Comparison of ENCODE assay signal across 9 cellular contexts in the genomic region with DNA sequence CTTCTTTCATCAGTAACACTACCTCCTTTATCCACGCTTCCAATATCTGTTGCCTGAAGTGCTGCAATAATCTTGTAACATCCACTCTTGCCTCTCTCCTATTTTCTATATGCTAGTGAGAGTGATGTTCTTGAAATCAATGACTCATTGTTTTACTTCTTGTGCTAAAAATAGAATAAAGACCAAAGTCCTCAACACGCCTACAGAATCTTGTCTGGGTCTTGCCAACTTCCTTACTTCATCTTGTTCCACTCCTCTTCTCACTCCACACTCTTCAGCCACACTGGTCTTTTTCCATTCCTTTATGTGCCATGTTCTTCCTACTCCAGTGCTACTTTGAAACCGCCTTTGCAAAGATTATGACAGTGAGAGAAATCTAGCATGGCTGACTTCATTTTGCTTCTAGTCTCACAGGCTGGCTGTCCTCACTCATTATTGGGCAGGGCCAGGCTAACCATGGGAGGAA.
DNase-seq lines count a peak whose midpoint lies in the region; ATAC-seq lines count a peak whose summit lies in the region.
"Had no signal": no experiment of that assay in that cellular context is flagged by ENCODE, and none has a peak within 500 bp of the region (broad histone marks: within the 10 kb centered on the region; RNA-seq: fewer than 3 reads in every experiment).

No MANE protein-coding gene starts in this region.

- peak; percentile 76 for ATAC-seq in GM19463 (IDR thresholded peaks at IDR 0.05; ENCODE audit: unreplicated experiment)
- no peak for ATAC-seq in HG03460 (IDR thresholded peaks at IDR 0.05; ENCODE audit: unreplicated experiment)

- peak; percentile 73 for DNase-seq in A172 (ENCODE audit: low spot score)
- DNase-seq in LoVo (ENCODE audit: low spot score): peak; percentile 78
- peak; percentile 54 for DNase-seq in epidermal melanocyte (ENCODE audit: insufficient read length, low spot score)
- DNase-seq in NK-92 (lab: John Stamatoyannopoulos, UW; ENCODE audit: unreplicated experiment): no peak
- DNase-seq in NCI-H2196 treated with DMSO at 0.1 percent for 48 hours (lab: John Stamatoyannopoulos, UW; ENCODE audit: unreplicated experiment): no peak
- no peak for DNase-seq in activated T-cell treated with anti-CD3 and anti-CD28 coated beads for 4 hours
- DNase-seq: NCI-H69 had no signal

Comparison
In these comparisons a context has a peak if more than half of its experiments do, and no peak if none do; other contexts are left out.
1. DNase-seq: peak in A172 (single experiment), LoVo (single experiment) and epidermal melanocyte (single experiment); none in NK-92 (single experiment), NCI-H2196 treated with DMSO at 0.1 percent for 48 hours (single experiment) and activated T-cell treated with anti-CD3 and anti-CD28 coated beads for 4 hours (single experiment).